ENCODE assay signal across 12 cellular contexts in the genomic region with DNA sequence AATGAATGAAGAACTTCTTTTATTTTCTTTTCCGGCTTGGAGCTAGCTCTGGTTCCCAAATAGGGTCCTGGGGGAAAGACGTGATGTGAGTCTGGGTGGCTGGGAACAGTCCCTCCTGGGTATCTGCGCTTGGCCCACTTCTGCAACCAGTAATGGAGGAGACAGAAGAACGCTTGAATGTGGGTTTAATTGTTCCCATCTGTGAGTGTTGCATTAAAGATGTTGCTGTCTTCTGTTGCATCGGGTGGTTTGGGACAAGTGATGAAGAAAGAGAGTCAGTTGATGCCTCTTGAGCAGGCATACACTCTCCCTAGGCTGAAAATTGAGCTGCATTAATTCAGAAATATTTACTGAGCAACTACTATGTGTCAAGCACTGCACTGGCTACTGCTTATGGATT.
DNase-seq lines count a peak whose midpoint lies in the region; ATAC-seq, FAIRE-seq and TF ChIP-seq lines count a peak whose summit lies in the region.
"Had no signal": no experiment of that assay in that cellular context is flagged by ENCODE, and none has a peak within 500 bp of the region (broad histone marks: within the 10 kb centered on the region; RNA-seq: fewer than 3 reads in every experiment).

No MANE protein-coding gene starts in this region.

- WGBS in psoas muscle, 3 donors, result 76 to 79% (median 79%) methylated on average over 5 of the region's 5 CpGs

- H3K9me3 ChIP-seq in CD8-positive, alpha-beta T cell (ENCODE audit: low read length), result no peaks in the 10 kb centered on the region
- H3K9me3 ChIP-seq in psoas muscle, result no peaks in the 10 kb centered on the region

- no peak overlapping the region for H3K27ac ChIP-seq in CD8-positive, alpha-beta T cell (ENCODE audit: low read depth, low read length)
- H3K27ac ChIP-seq in dorsolateral prefrontal cortex (peak overlapping the region in 25 of 59 donors; percentile 7 to 78 (median 56)), psoas muscle (no peak overlapping the region)

- H3K27me3 ChIP-seq in CD8-positive, alpha-beta T cell (ENCODE audit: insufficient read depth, low read length), result no peaks in the 10 kb centered on the region
- H3K27me3 ChIP-seq in dorsolateral prefrontal cortex (no peaks in the 10 kb centered on the region), psoas muscle (ENCODE audit: insufficient read depth in 3 of 3, low read length in 2 of 3) (no peaks in the 10 kb centered on the region)

- H3K4me1 Mint-ChIP-seq in CD8-positive, alpha-beta T cell (ENCODE audit: low read depth), result peaks cover 11% of the 10 kb centered on the region

- no peak overlapping the region for H3K4me3 ChIP-seq in CD8-positive, alpha-beta T cell (ENCODE audit: low read depth, low read length)
- H3K4me3 ChIP-seq in NB4 (ENCODE audit: low read depth, low read length) (peak overlapping the region; percentile 17), dorsolateral prefrontal cortex (peak overlapping the region in 47 of 59 donors; percentile 3 to 67 (median 40)), psoas muscle (peak overlapping the region; percentile 28)

- no peak for TF ChIP-seq CTCF in CD8-positive, alpha-beta T cell (IDR thresholded peaks at IDR 0.05)
- TF ChIP-seq CTCF in NB4 (IDR thresholded peaks at IDR 0.05; ENCODE audit: low read depth, low read length) (no peak), dorsolateral prefrontal cortex (IDR thresholded peaks at IDR 0.05 in 54 of 56, conservative IDR thresholded peaks at IDR 0.05 in 2 of 56; ENCODE audit: low read depth in 1 of 56, partially characterized antibody in 56 of 56) (no peak), psoas muscle (IDR thresholded peaks at IDR 0.05) (no peak), D721Med (IDR thresholded peaks at IDR 0.05; ENCODE audit: insufficient read depth, missing control alignments) (no peak)

- POLR2A ChIA-PET in CD8-positive, alpha-beta T cell (lab: Charles Lee), result no interaction called here

- peak overlapping the region; percentile 76 for H3K4me3 Mint-ChIP-seq in CD8-positive, alpha-beta T cell

- CTCF ChIA-PET in CD8-positive, alpha-beta T cell (lab: Charles Lee), result no interaction called here

- no peaks in the 10 kb centered on the region for H3K4me1 ChIP-seq in CD8-positive, alpha-beta T cell (ENCODE audit: insufficient read depth, low read length)
- H3K4me1 ChIP-seq in psoas muscle, result no peaks in the 10 kb centered on the region

- FAIRE-seq in D721Med (lab: Jason Lieb, UNC), result no peak
- FAIRE-seq: endometrium, G401.6 had no signal

- TF ChIP-seq POLR2A in NB4 (IDR thresholded peaks at IDR 0.05; ENCODE audit: extremely low read depth, insufficient read length), result no peak

- H3K36me3 ChIP-seq in CD8-positive, alpha-beta T cell (ENCODE audit: insufficient read depth, low read length), result no peaks in the 10 kb centered on the region
- no peaks in the 10 kb centered on the region for H3K36me3 ChIP-seq in psoas muscle (ENCODE audit: insufficient read depth in 1 of 2, low read depth in 1 of 2)

- no peak for ATAC-seq in CD8-positive, alpha-beta T cell
- ATAC-seq in psoas muscle, result no peak
- no peak for ATAC-seq in GM19023 (IDR thresholded peaks at IDR 0.05; ENCODE audit: unreplicated experiment)

- H3K9me3 Mint-ChIP-seq in CD8-positive, alpha-beta T cell, result no peaks in the 10 kb centered on the region
- H3K9me3 Mint-ChIP-seq: nephron had no signal

- DNase-seq in CD8-positive, alpha-beta T cell, result no peak
- DNase-seq in NB4 (ENCODE audit: low read depth) (no peak), dorsolateral prefrontal cortex (no peak), psoas muscle (no peak), D721Med (ENCODE audit: insufficient read length, low spot score) (no peak), HT-29 (ENCODE audit: low spot score) (no peak)
- no peak for DNase-seq in activated naive CD4-positive, alpha-beta T cell treated with anti-CD3 and anti-CD28 coated beads, Interleukin-2, amount 50 U/mL, for 16 hours
- DNase-seq: activated naive CD4-positive, alpha-beta T cell had no signal

- intact Hi-C loops in CD8-positive, alpha-beta T cell (cut with DNase I, micrococcal nuclease), result no loop called here
- intact Hi-C loops in dorsolateral prefrontal cortex (cut with DNase I) (no loop called here), psoas muscle (cut with DNase I) (no loop called here)

- H3K36me3 Mint-ChIP-seq in CD8-positive, alpha-beta T cell, result no peaks in the 10 kb centered on the region

- H3K27ac Mint-ChIP-seq in CD8-positive, alpha-beta T cell, result no peak overlapping the region

- no peaks in the 10 kb centered on the region for H3K27me3 Mint-ChIP-seq in CD8-positive, alpha-beta T cell (ENCODE audit: low read depth)
